ENCODE assay signal across 25 cellular contexts in genomic region chr5:150293091-150293941, GRCh38. TPM values are rescaled to one million over a fixed set of nuclear protein-coding genes. Genes with fewer than 3 reads are reported as not detected.
DNase-seq lines count a peak whose midpoint lies in the region; ATAC-seq and TF ChIP-seq lines count a peak whose summit lies in the region.
"Had no signal": no experiment of that assay in that cellular context is flagged by ENCODE, and none has a peak within 500 bp of the region (broad histone marks: within the 10 kb centered on the region; RNA-seq: fewer than 3 reads in every experiment).

No MANE protein-coding gene starts in this region.

- TF ChIP-seq CTCF in heart left ventricle (IDR thresholded peaks at IDR 0.05) = no peak
- no peak for TF ChIP-seq CTCF in WTC11 (IDR thresholded peaks at IDR 0.05)
- TF ChIP-seq CTCF in upper lobe of right lung (IDR thresholded peaks at IDR 0.05) = no peak

- H3K9me3 Mint-ChIP-seq in WTC11 = no peaks in the 10 kb centered on the region
- H3K9me3 Mint-ChIP-seq: activated naive CD4-positive, alpha-beta T cell treated with anti-CD3 and anti-CD28 coated beads, Interleukin-2, amount 50 U/mL, for 72 hours; CD14-positive monocyte; mesothelial cell of epicardium; natural killer cell treated with Interleukin-12 subunit alpha and Interleukin-12 subunit beta and Interleukin-15 and Interleukin-18, amount 100 ng/mL, for 72 hours had no signal

- peaks cover 0 to 6% (median 0%) of the 10 kb centered on the region in 9 donors for H3K27me3 ChIP-seq in heart left ventricle
- peaks cover 2% of the 10 kb centered on the region for H3K27me3 ChIP-seq in layer of hippocampus (ENCODE audit: control insufficient read depth, insufficient read depth, low read length)
- H3K27me3 ChIP-seq in upper lobe of right lung = no peaks in the 10 kb centered on the region
- H3K27me3 ChIP-seq: hepatocyte had no signal

- no peaks in the 10 kb centered on the region for H3K36me3 Mint-ChIP-seq in WTC11
- H3K36me3 Mint-ChIP-seq: activated naive CD4-positive, alpha-beta T cell treated with anti-CD3 and anti-CD28 coated beads, Interleukin-2, amount 50 U/mL, for 72 hours; CD14-positive monocyte; mesothelial cell of epicardium; natural killer cell treated with Interleukin-12 subunit alpha and Interleukin-12 subunit beta and Interleukin-15 and Interleukin-18, amount 100 ng/mL, for 72 hours had no signal

- WGBS in heart left ventricle, 4 donors = 73 to 81% (median 79%) methylated on average over 10 to 19 of the region's 19 CpGs

- H3K4me3 ChIP-seq in heart left ventricle = no peak overlapping the region
- H3K4me3 ChIP-seq in upper lobe of right lung = no peak overlapping the region
- H3K4me3 ChIP-seq: A549, coronary artery, hepatocyte had no signal

- H3K9me3 ChIP-seq in heart left ventricle (no peaks in the 10 kb centered on the region), upper lobe of right lung (no peaks in the 10 kb centered on the region)
- H3K9me3 ChIP-seq: A549 had no signal

- DNase-seq in cardiac septum (ENCODE audit: low spot score) = peak; percentile 67
- DNase-seq in heart left ventricle = no peak
- DNase-seq in WTC11 (ENCODE audit: low spot score) = no peak
- DNase-seq in upper lobe of right lung = peak; percentile 49
- DNase-seq in SKM-1 treated with dmso at 0.1 percent for 144 hours (lab: John Stamatoyannopoulos, UW; ENCODE audit: unreplicated experiment) = no peak
- no peak for DNase-seq in HT-29 (ENCODE audit: low spot score)
- no peak for DNase-seq in HuH-7.5 (ENCODE audit: low spot score)
- DNase-seq: activated CD4-positive, alpha-beta T cell treated with anti-CD3 and anti-CD28 coated beads for 1 hour; MV-4-11; NCI-H2081; NCI-H446 treated with DMSO at 0.1 percent for 48 hours; SHP77; stimulated activated CD8-positive, alpha-beta memory T cell treated with anti-CD3 and anti-CD28 coated beads, Interleukin-4, amount 100 ng/mL, for 48 hours had no signal

- H3K27ac Mint-ChIP-seq in WTC11 = no peak overlapping the region
- H3K27ac Mint-ChIP-seq: activated naive CD4-positive, alpha-beta T cell treated with anti-CD3 and anti-CD28 coated beads, Interleukin-2, amount 50 U/mL, for 72 hours; mesothelial cell of epicardium; natural killer cell treated with Interleukin-12 subunit alpha and Interleukin-12 subunit beta and Interleukin-15 and Interleukin-18, amount 100 ng/mL, for 72 hours had no signal

- intact Hi-C loops in cardiac septum (cut with DNase I) = no loop called here
- intact Hi-C loops in heart left ventricle (cut with DNase I) = no loop called here
- intact Hi-C loops in upper lobe of right lung (cut with DNase I) = no loop called here

- H3K36me3 ChIP-seq in heart left ventricle (no peaks in the 10 kb centered on the region), upper lobe of right lung (no peaks in the 10 kb centered on the region)

- no peak overlapping the region for H3K4me3 Mint-ChIP-seq in WTC11
- H3K4me3 Mint-ChIP-seq: CD14-positive monocyte; mesothelial cell of epicardium; natural killer cell treated with Interleukin-12 subunit alpha and Interleukin-12 subunit beta and Interleukin-15 and Interleukin-18, amount 100 ng/mL, for 72 hours had no signal

- CTCF ChIA-PET in WTC11 (lab: Charles Lee) = interaction anchor here (1.0 to 5.4 kb wide), 3 partner anchors 9 to 57 kb away, joined by 5 to 27 read pairs (median 13); partner anchors contain the start of gene ARSI

- ATAC-seq in heart left ventricle = no peak
- ATAC-seq in WTC11 = peak; percentile 51
- ATAC-seq in upper lobe of right lung = no peak
- ATAC-seq: activated naive CD4-positive, alpha-beta T cell treated with anti-CD3 and anti-CD28 coated beads, Interleukin-2, amount 50 U/mL, for 72 hours; natural killer cell treated with Interleukin-12 subunit alpha and Interleukin-12 subunit beta and Interleukin-15 and Interleukin-18, amount 100 ng/mL, for 72 hours had no signal

- POLR2A ChIA-PET in WTC11 (lab: Charles Lee) = no interaction called here

- H3K4me1 ChIP-seq in heart left ventricle (peaks cover 0 to 6% (median 0%) of the 10 kb centered on the region in 12 donors), upper lobe of right lung (peaks cover 5% of the 10 kb centered on the region)

- H3K4me1 Mint-ChIP-seq in WTC11 = peaks cover 9% of the 10 kb centered on the region

- H3K27me3 Mint-ChIP-seq in WTC11 (ENCODE audit: low read depth) = no peaks in the 10 kb centered on the region; the same call in 1 of the 2 replicates

- no peak for TF ChIP-seq POLR2A in heart left ventricle (IDR thresholded peaks at IDR 0.05)

- H3K27ac ChIP-seq in heart left ventricle (no peak overlapping the region), layer of hippocampus (ENCODE audit: low read depth, low read length) (peak overlapping the region; percentile 8), upper lobe of right lung (no peak overlapping the region)
- H3K27ac ChIP-seq: coronary artery, hepatocyte had no signal

TF ChIP-seq in WTC11, 78 proteins besides CTCF, POLR2A, EP300 and RAD21:
- TF ChIP-seq, protein P1, sequence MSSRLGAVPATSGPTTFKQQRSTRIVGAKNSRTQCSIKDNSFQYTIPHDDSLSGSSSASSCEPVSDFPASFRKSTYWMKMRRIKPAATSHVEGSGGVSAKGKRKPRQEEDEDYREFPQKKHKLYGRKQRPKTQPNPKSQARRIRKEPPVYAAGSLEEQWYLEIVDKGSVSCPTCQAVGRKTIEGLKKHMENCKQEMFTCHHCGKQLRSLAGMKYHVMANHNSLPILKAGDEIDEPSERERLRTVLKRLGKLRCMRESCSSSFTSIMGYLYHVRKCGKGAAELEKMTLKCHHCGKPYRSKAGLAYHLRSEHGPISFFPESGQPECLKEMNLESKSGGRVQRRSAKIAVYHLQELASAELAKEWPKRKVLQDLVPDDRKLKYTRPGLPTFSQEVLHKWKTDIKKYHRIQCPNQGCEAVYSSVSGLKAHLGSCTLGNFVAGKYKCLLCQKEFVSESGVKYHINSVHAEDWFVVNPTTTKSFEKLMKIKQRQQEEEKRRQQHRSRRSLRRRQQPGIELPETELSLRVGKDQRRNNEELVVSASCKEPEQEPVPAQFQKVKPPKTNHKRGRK (CRISPR knock-in tag; IDR thresholded peaks at IDR 0.05; ENCODE audit: borderline replicate concordance) = 0 out of 2 replicates have a peak, but pooled peaks have one; percentile 25
- TF ChIP-seq, protein P2, sequence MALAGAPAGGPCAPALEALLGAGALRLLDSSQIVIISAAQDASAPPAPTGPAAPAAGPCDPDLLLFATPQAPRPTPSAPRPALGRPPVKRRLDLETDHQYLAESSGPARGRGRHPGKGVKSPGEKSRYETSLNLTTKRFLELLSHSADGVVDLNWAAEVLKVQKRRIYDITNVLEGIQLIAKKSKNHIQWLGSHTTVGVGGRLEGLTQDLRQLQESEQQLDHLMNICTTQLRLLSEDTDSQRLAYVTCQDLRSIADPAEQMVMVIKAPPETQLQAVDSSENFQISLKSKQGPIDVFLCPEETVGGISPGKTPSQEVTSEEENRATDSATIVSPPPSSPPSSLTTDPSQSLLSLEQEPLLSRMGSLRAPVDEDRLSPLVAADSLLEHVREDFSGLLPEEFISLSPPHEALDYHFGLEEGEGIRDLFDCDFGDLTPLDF (CRISPR knock-in tag; IDR thresholded peaks at IDR 0.05) = no peak
- no peak for TF ChIP-seq TEAD4 (CRISPR knock-in tag; IDR thresholded peaks at IDR 0.05)
- TF ChIP-seq GABPB1 (CRISPR knock-in tag; IDR thresholded peaks at IDR 0.05) = no peak
- TF ChIP-seq NFE2L1 (CRISPR knock-in tag; IDR thresholded peaks at IDR 0.05) = 0 out of 2 replicates have a peak, but pooled peaks have one; percentile 31

RNA-seq across cellular contexts. Expression of gene CAMK2A, which starts 3.7 kb away (rescaled TPM):
- total RNA-seq in cardiac septum (22.7 TPM), heart left ventricle (10 to 100 TPM in 8 of 9 donors, 1 to 10 TPM in 1; 4.8 to 26.0 (median 15.6) TPM), WTC11 (2021) (0.13 to 0.16 TPM (median 0.14 TPM) in 3 replicates), upper lobe of right lung (1.5 TPM)
- 10 to 100 TPM in 1 of 2 donors, 1 to 10 TPM in 1; 3.2 to 15.2 TPM for polyA plus RNA-seq in heart left ventricle
- not detected in 2 replicates for total RNA-seq in HT-29 (2014; rRNA removed; shearing (Covaris generic))
- total RNA-seq: activated CD8-positive, alpha-beta memory T cell treated with anti-CD3 and anti-CD28 coated beads for 36 hours; activated naive CD4-positive, alpha-beta T cell treated with anti-CD3 and anti-CD28 coated beads, Interleukin-2, amount 50 U/mL, for 72 hours; natural killer cell treated with Interleukin-12 subunit alpha and Interleukin-12 subunit beta and Interleukin-15 and Interleukin-18, amount 100 ng/mL, for 72 hours; pulmonary artery endothelial cell; subcutaneous adipose tissue; T-helper 2 cell treated with Interferon-gamma antibody and Interleukin-4, amounts not matched to agents 100 ng/mL and 5 ng/mL, for 36 hours had no signal
- polyA plus RNA-seq: CD14-positive monocyte had no signal

RNA-seq across cellular contexts. Expression of gene ARSI, which starts 9.4 kb away (rescaled TPM):
- 0.38 TPM for total RNA-seq in cardiac septum
- under 1 TPM in 7 of 9 donors, not detected in 2; 0.12 to 0.95 (median 0.35) TPM for total RNA-seq in heart left ventricle
- polyA plus RNA-seq in heart left ventricle = under 1 TPM in 1 of 2 donors, not detected in 1; 0.68 TPM
- 5.9 to 6.9 TPM (median 6.6 TPM) in 3 replicates for total RNA-seq in WTC11 (2021)
- 4.0 TPM for total RNA-seq in upper lobe of right lung
- total RNA-seq in HT-29 (2014; rRNA removed; shearing (Covaris generic)) = not detected in 2 replicates
- total RNA-seq: activated CD8-positive, alpha-beta memory T cell treated with anti-CD3 and anti-CD28 coated beads for 36 hours; activated naive CD4-positive, alpha-beta T cell treated with anti-CD3 and anti-CD28 coated beads, Interleukin-2, amount 50 U/mL, for 72 hours; natural killer cell treated with Interleukin-12 subunit alpha and Interleukin-12 subunit beta and Interleukin-15 and Interleukin-18, amount 100 ng/mL, for 72 hours; pulmonary artery endothelial cell; T-helper 2 cell treated with Interferon-gamma antibody and Interleukin-4, amounts not matched to agents 100 ng/mL and 5 ng/mL, for 36 hours had no signal
- polyA plus RNA-seq: CD14-positive monocyte had no signal

Comparison
In these comparisons a context has a peak if more than half of its experiments do, and no peak if none do; other contexts are left out.
1. DNase-seq: peak in cardiac septum (single experiment) and upper lobe of right lung (single experiment); none in heart left ventricle (0 of 5), WTC11 (single experiment), SKM-1 treated with dmso at 0.1 percent for 144 hours (single experiment), HT-29 (single experiment) and HuH-7.5 (single experiment).